Comparison of ENCODE assay signal across 1 cellular context in the genomic region with DNA sequence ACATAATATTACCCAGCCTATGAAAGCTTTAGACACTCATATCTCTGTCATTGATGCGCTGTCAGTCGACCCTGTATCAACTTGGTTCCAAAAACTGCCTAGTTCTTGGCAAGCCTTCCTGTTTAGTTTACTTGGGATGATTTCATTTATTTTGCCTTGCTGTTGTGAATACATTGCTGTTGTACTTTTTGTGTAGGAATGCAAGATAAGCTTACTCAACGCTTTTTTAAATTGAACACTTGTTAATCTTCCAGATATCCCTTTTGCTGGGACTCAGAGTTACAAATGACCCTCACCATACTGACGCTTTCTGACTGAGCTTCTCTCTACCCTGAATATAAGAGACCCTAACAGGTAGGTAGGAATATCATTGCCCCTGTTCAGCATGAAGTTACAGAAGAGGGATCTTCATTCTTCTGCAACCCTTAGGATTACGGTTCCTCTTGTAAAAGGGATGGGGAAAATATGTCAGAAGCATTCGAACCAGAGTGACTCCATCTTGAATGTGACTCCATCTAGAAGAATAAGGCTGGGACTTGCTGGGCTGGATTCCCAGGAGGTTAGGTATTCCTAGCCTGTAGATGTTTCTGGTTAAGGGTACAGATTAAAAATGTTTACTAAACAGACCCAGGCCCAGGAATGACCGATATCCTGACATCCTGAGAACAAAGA.
TF ChIP-seq lines count a peak whose summit lies in the region.

No MANE protein-coding gene starts in this region.

TF ChIP-seq in K562, 482 proteins besides CTCF, POLR2A, EP300 and RAD21 (continued from another document):
- TF ChIP-seq MYBL2 (IDR thresholded peaks at IDR 0.05; ENCODE audit: low read depth) (no peak), MYBL2 (CRISPR knock-in tag; IDR thresholded peaks at IDR 0.05; ENCODE audit: borderline replicate concordance) (no peak), DPF2 (IDR thresholded peaks at IDR 0.05) (no peak), ZKSCAN1 (IDR thresholded peaks at IDR 0.05; ENCODE audit: low read depth, low read length) (no peak), DMBX1 (CRISPR knock-in tag; IDR thresholded peaks at IDR 0.05; ENCODE audit: borderline replicate concordance) (peak; percentile 81; the same call in 1 of the 2 replicates)
